In the genomic region with DNA sequence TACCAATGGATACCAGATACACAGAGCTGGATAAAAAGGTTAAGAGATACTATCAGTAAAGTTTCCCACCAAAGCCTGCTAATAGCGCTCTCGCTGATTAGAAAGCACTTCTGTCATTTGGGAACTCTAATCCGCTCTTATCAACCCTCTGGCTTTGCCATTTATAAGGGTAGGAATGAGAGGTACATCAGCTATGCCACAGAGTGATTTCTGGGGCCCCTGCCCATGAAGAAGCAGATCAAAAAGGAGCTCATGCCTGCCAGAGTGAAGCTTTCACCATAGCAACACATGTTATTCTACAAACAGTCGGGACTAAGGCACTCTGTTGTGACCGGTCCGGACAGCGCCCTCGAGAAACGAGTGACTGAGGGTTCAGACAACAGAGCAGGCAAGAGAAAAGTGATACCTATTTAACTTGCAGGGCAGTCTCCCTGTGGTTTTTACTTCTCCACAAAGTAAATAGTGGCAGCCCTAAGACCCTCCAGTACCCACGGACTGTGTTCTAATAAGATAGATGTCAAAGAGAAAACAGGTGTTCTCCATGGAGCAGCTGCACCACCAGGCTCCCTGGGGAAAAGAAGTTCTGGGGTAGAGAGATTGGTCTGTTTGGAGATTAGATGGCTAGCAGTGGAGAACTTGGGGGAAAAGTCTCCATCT, we compare ENCODE assay signal across 13 cellular contexts. TPM values are rescaled to one million over a fixed set of nuclear protein-coding genes. Genes with fewer than 3 reads are reported as not detected.
DNase-seq lines count a peak whose midpoint lies in the region; ATAC-seq and TF ChIP-seq lines count a peak whose summit lies in the region.
"Had no signal": no experiment of that assay in that cellular context is flagged by ENCODE, and none has a peak within 500 bp of the region (broad histone marks: within the 10 kb centered on the region; RNA-seq: fewer than 3 reads in every experiment).

No MANE protein-coding gene starts in this region.

- H3K4me3 Mint-ChIP-seq in naive thymus-derived CD8-positive, alpha-beta T cell = peak overlapping the region in 1 of 10 donors; percentile 33
- H3K4me3 Mint-ChIP-seq: activated T-cell treated with anti-CD3 and anti-CD28 coated beads, Interleukin-2, amount 50 U/mL, for 4 hours; central memory CD8-positive, alpha-beta T cell; stimulated activated memory B cell treated with anti-CD40 and anti-IgM and Interleukin-4, amounts not matched to agents 10 μg/mL and 1 μg/mL and 100 μg/mL, for 72 hours had no signal

- H2AFZ ChIP-seq in SK-N-SH (ENCODE audit: low read depth) = no peak overlapping the region

- POLR2A ChIA-PET in SK-N-SH (lab: Yijun Ruan, JAX) = interaction anchor here (0.6 kb wide), 1 partner anchor 247 kb away, joined by 3 read pairs; no protein-coding TSS in a partner anchor
- POLR2A ChIA-PET in naive thymus-derived CD8-positive, alpha-beta T cell (lab: Charles Lee) = no interaction called here

- H3K36me3 Mint-ChIP-seq in naive thymus-derived CD8-positive, alpha-beta T cell = peaks cover 0 to 2% (median 0%) of the 10 kb centered on the region in 3 donors
- H3K36me3 Mint-ChIP-seq: stimulated activated memory B cell treated with anti-CD40 and anti-IgM and Interleukin-4, amounts not matched to agents 10 μg/mL and 1 μg/mL and 100 μg/mL, for 72 hours had no signal

- WGBS in SK-N-SH (ENCODE audit: low lambda C conversion rate) = 68% methylated on average over 10 of the region's 10 CpGs
- 78 to 82% methylated on average over 10 of the region's 10 CpGs for WGBS in lung, 2 donors
- whole genome bisulfite sequencing in aorta, 2 donors = 9 to 12% methylated on average over 10 of the region's 10 CpGs

- H3K79me2 ChIP-seq in SK-N-SH (ENCODE audit: insufficient read depth) = peaks cover 100% of the 10 kb centered on the region

- H3K36me3 ChIP-seq in SK-N-SH (replicated peaks in 1 of 2; ENCODE audit: control insufficient read depth in 1 of 2, insufficient read depth in 2 of 2, low read length in 1 of 2) (peaks cover 6 to 10% of the 10 kb centered on the region in 2 experiments), lung (ENCODE audit: control insufficient read depth in 2 of 2, insufficient read depth in 2 of 2, low read length in 2 of 2) (no peaks in the 10 kb centered on the region), aorta (ENCODE audit: control insufficient read depth in 1 of 2, insufficient read depth in 2 of 2, low read length in 1 of 2) (no peaks in the 10 kb centered on the region)

- ATAC-seq in SK-N-SH treated with all-trans-retinoic acid at 6 μM for 48 hours (no peak; the same call in 2 of the 3 replicates), lung (ENCODE audit: insufficient read depth, low FRiP score) (no peak), aorta (ENCODE audit: low FRiP score) (no peak)
- ATAC-seq in naive thymus-derived CD8-positive, alpha-beta T cell = no peak
- ATAC-seq: activated T-cell treated with anti-CD3 and anti-CD28 coated beads, Interleukin-2, amount 50 U/mL, for 4 hours; stimulated activated memory B cell treated with anti-CD40 and anti-IgM and Interleukin-4, amounts not matched to agents 10 μg/mL and 1 μg/mL and 100 μg/mL, for 72 hours had no signal

- intact Hi-C loops in aorta (cut with DNase I) = loop anchor here (5.0 kb wide), 3 partner anchors 54 to 149 kb away; partner anchors contain the start of gene EFHC1 (in 1 of the 2)

- TF ChIP-seq EP300 in SK-N-SH (IDR thresholded peaks at IDR 0.05; ENCODE audit: borderline replicate concordance in 1 of 2, low read depth in 1 of 2, low read length in 1 of 2) = peak in 1 of 2 experiments; percentile 59; a peak in 1 of 4 replicates

- CTCF ChIA-PET in SK-N-SH (lab: Yijun Ruan, JAX) = interaction anchor here (0.9 to 1.4 kb wide), 7 partner anchors 27 to 307 kb away, joined by 3 to 7 read pairs (median 4); no protein-coding TSS in a partner anchor

- peak overlapping the region; percentile 56 for H3K4me2 ChIP-seq in SK-N-SH

- H3K9me2 ChIP-seq in SK-N-SH = no peaks in the 10 kb centered on the region

- peaks cover 70% of the 10 kb centered on the region for H4K20me1 ChIP-seq in SK-N-SH (ENCODE audit: insufficient read depth)

- H3K27me3 ChIP-seq in SK-N-SH (ENCODE audit: insufficient read depth) (no peaks in the 10 kb centered on the region), lung (ENCODE audit: control insufficient read depth, insufficient read depth) (no peaks in the 10 kb centered on the region), aorta (ENCODE audit: control insufficient read depth in 1 of 2, insufficient read depth in 2 of 2, low read length in 1 of 2) (no peaks in the 10 kb centered on the region)

- H3K4me1 ChIP-seq in SK-N-SH (ENCODE audit: control insufficient read depth in 1 of 2, insufficient read depth in 2 of 2, low read depth in 1 of 2, low read length in 1 of 2) (peaks cover 43 to 68% of the 10 kb centered on the region in 2 experiments), lung (ENCODE audit: control insufficient read depth in 2 of 2, insufficient read depth in 2 of 2, low read length in 2 of 2) (peaks cover 26 to 59% of the 10 kb centered on the region in 2 donors), aorta (ENCODE audit: control insufficient read depth in 1 of 2, insufficient read depth in 2 of 2, low read length in 2 of 2) (peaks cover 7 to 11% of the 10 kb centered on the region in 2 donors)

- H3K4me1 Mint-ChIP-seq in naive thymus-derived CD8-positive, alpha-beta T cell = peaks cover 51 to 85% (median 71%) of the 10 kb centered on the region in 4 donors

- H3K9me3 ChIP-seq in SK-N-SH (no peaks in the 10 kb centered on the region), lung (ENCODE audit: control insufficient read depth in 2 of 2, insufficient read depth in 1 of 2, low read length in 1 of 2) (no peaks in the 10 kb centered on the region), aorta (ENCODE audit: control insufficient read depth, low read length) (no peaks in the 10 kb centered on the region)

- peak overlapping the region in 2 of 10 donors; percentile 20 to 46 for H3K27ac Mint-ChIP-seq in naive thymus-derived CD8-positive, alpha-beta T cell
- H3K27ac Mint-ChIP-seq: stimulated activated memory B cell treated with anti-CD40 and anti-IgM and Interleukin-4, amounts not matched to agents 10 μg/mL and 1 μg/mL and 100 μg/mL, for 72 hours had no signal

- no peak overlapping the region for H3K9ac ChIP-seq in SK-N-SH

- peaks cover 22% of the 10 kb centered on the region for H3F3A ChIP-seq in SK-N-SH (replicated peaks; ENCODE audit: insufficient read depth)

- peak overlapping the region; percentile 32 to 76; a peak in 3 of 4 replicates for H3K27ac ChIP-seq in SK-N-SH (ENCODE audit: low read depth in 2 of 2, low read length in 1 of 2)
- peak overlapping the region; percentile 66 to 99 for H3K27ac ChIP-seq in coronary artery
- H3K27ac ChIP-seq in lung (ENCODE audit: low read depth in 1 of 2, low read length in 1 of 2) = peak overlapping the region; percentile 22 to 38
- H3K27ac ChIP-seq in aorta (ENCODE audit: low read depth in 1 of 2, low read length in 2 of 2) = peak overlapping the region; percentile 53 to 86

- H3K9me3 Mint-ChIP-seq in naive thymus-derived CD8-positive, alpha-beta T cell = no peaks in the 10 kb centered on the region
- H3K9me3 Mint-ChIP-seq: activated T-cell treated with anti-CD3 and anti-CD28 coated beads, Interleukin-2, amount 50 U/mL, for 4 hours; central memory CD8-positive, alpha-beta T cell; stimulated activated memory B cell treated with anti-CD40 and anti-IgM and Interleukin-4, amounts not matched to agents 10 μg/mL and 1 μg/mL and 100 μg/mL, for 72 hours had no signal

- H3K27me3 Mint-ChIP-seq in naive thymus-derived CD8-positive, alpha-beta T cell = no peaks in the 10 kb centered on the region
- H3K27me3 Mint-ChIP-seq: central memory CD8-positive, alpha-beta T cell; stimulated activated memory B cell treated with anti-CD40 and anti-IgM and Interleukin-4, amounts not matched to agents 10 μg/mL and 1 μg/mL and 100 μg/mL, for 72 hours had no signal

- H3K4me3 ChIP-seq in SK-N-SH (ENCODE audit: low read depth in 2 of 2, low read length in 1 of 2) = no peak overlapping the region; a peak in 1 of 4 replicates
- H3K4me3 ChIP-seq in coronary artery = peak overlapping the region; percentile 50
- no peak overlapping the region for H3K4me3 ChIP-seq in lung
- H3K4me3 ChIP-seq in aorta (ENCODE audit: low read length in 2 of 2) = no peak overlapping the region

- DNase-seq in SK-N-SH (peak; percentile 70), coronary artery (ENCODE audit: low spot score) (no peak), lung (ENCODE audit: low spot score) (no peak), aorta (peak; percentile 61 to 78), NCI-H446 treated with DMSO at 0.1 percent for 48 hours (lab: John Stamatoyannopoulos, UW) (no peak)
- DNase-seq in naive thymus-derived CD8-positive, alpha-beta T cell = no peak
- DNase-seq in activated CD8-positive, alpha-beta memory T cell treated with anti-CD3 and anti-CD28 coated beads, Interleukin-2, amount 50 U/mL, for 48 hours = no peak
- DNase-seq: activated T-cell treated with anti-CD3 and anti-CD28 coated beads, Interleukin-2, amount 50 U/mL, for 4 hours; midbrain; stimulated activated CD4-positive, alpha-beta T cell treated with anti-CD3 and anti-CD28 coated beads, Interleukin-15, amount 100 ng/mL, for 24 hours had no signal

- TF ChIP-seq CTCF in SK-N-SH (IDR thresholded peaks at IDR 0.05) = no peak
- no peak for TF ChIP-seq CTCF in coronary artery (IDR thresholded peaks at IDR 0.05)
- no peak for TF ChIP-seq CTCF in lung (IDR thresholded peaks at IDR 0.05; ENCODE audit: control extremely low read depth, extremely low read depth)

- no peak for TF ChIP-seq RAD21 in SK-N-SH (IDR thresholded peaks at IDR 0.05; ENCODE audit: low read length)

TF ChIP-seq in SK-N-SH, 30 proteins besides CTCF, POLR2A, EP300 and RAD21 (continues in another document):
- TF ChIP-seq RCOR1 (IDR thresholded peaks at IDR 0.05; ENCODE audit: low read length) (peak; percentile 62; the same call in 1 of the 2 replicates), POLR2AphosphoS5 (IDR thresholded peaks at IDR 0.05; ENCODE audit: low read depth, low read length) (no peak), TCF12 (IDR thresholded peaks at IDR 0.05) (no peak), GABPA (IDR thresholded peaks at IDR 0.05; ENCODE audit: low read depth) (no peak)

TF ChIP-seq in SK-N-SH treated with all-trans-retinoic acid at 6 μM for 48 hours, 23 proteins besides CTCF, POLR2A, EP300 and RAD21 (continues in another document):
- TF ChIP-seq ZNF8 (CRISPR knock-in tag; IDR thresholded peaks at IDR 0.05) (no peak), TCF4 (CRISPR knock-in tag; IDR thresholded peaks at IDR 0.05; ENCODE audit: borderline replicate concordance) (no peak)

RNA-seq across cellular contexts. Expression of gene TRAM2, which starts 5.6 kb away (rescaled TPM):
- polyA plus RNA-seq in SK-N-SH (2012; rRNA removed) (26.4 and 36.0 TPM in 2 replicates), lung (10 to 100 TPM in 1 of 2 donors, 1 to 10 TPM in 1; 4.4 to 14.9 TPM), aorta (10 to 100 TPM in 1 of 2 donors, 1 to 10 TPM in 1; 7.5 to 22.6 TPM)
- 23.9 and 25.6 TPM in 2 replicates for polyA plus RNA-seq in SK-N-SH (2012; cell fraction: cytosol; rRNA removed)
- polyA plus RNA-seq in SK-N-SH (2012; cell fraction: nucleus; rRNA removed) = 39.6 and 52.6 TPM in 2 replicates
- total RNA-seq in lung (10 to 100 TPM; 15.5 to 33.4 TPM), aorta (10 to 100 TPM; 38.0 to 39.5 TPM)
- 1 to 10 TPM; 9.4 to 9.9 TPM for total RNA-seq in naive thymus-derived CD8-positive, alpha-beta T cell
- polyA plus RNA-seq in naive thymus-derived CD8-positive, alpha-beta T cell = 1 to 10 TPM; 3.1 to 4.9 (median 3.3) TPM

Comparison
In these comparisons a context has a peak if more than half of its experiments do, and no peak if none do; other contexts are left out.
1. DNase-seq: peak in SK-N-SH (single experiment) and aorta (2 of 2); none in coronary artery (single experiment), lung (single experiment), naive thymus-derived CD8-positive, alpha-beta T cell (0 of 10), activated CD8-positive, alpha-beta memory T cell treated with anti-CD3 and anti-CD28 coated beads, Interleukin-2, amount 50 U/mL, for 48 hours (single experiment) and NCI-H446 treated with DMSO at 0.1 percent for 48 hours (single experiment).
2. H3K27ac ChIP-seq: peak in every context shown above with its lines; median percentile 82 in coronary artery; 70 in aorta; 54 in SK-N-SH; 30 in lung.